Comparison of ENCODE assay signal across 9 cellular contexts in genomic region chr3:52253314-52254260, GRCh38. TPM values are rescaled to one million over a fixed set of nuclear protein-coding genes. Genes with fewer than 3 reads are reported as not detected.
DNase-seq lines count a peak whose midpoint lies in the region; ATAC-seq and TF ChIP-seq lines count a peak whose summit lies in the region.
"Had no signal": no experiment of that assay in that cellular context is flagged by ENCODE, and none has a peak within 500 bp of the region (broad histone marks: within the 10 kb centered on the region; RNA-seq: fewer than 3 reads in every experiment).

No MANE protein-coding gene starts in this region.

- TF ChIP-seq CTCF in RWPE2 (IDR thresholded peaks at IDR 0.05; ENCODE audit: poor library complexity, severe bottlenecking) (no peak), right lobe of liver (IDR thresholded peaks at IDR 0.05) (no peak), glutamatergic neuron (IDR thresholded peaks at IDR 0.05; ENCODE audit: partially characterized antibody, unreplicated experiment) (no peak)

- intact Hi-C loops in right lobe of liver (cut with DNase I) = no loop called here

- DNase-seq in RWPE2 (ENCODE audit: low spot score) (no peak), right lobe of liver (peak in 2 of 3 donors; percentile 45 to 61), glutamatergic neuron (no peak), NCI-H146 (lab: John Stamatoyannopoulos, UW) (no peak)
- DNase-seq in activated naive CD4-positive, alpha-beta T cell treated with anti-CD3 and anti-CD28 coated beads, Interleukin-2, amount 50 U/mL, for 16 hours = peak; percentile 84
- DNase-seq in stimulated activated CD8-positive, alpha-beta memory T cell treated with anti-CD3 and anti-CD28 coated beads, Interleukin-4, amount 100 ng/mL, for 24 hours (ENCODE audit: low read depth) = peak; percentile 76

- no peak for TF ChIP-seq POLR2A in right lobe of liver (IDR thresholded peaks at IDR 0.05)

- WGBS in right lobe of liver (ENCODE audit: insufficient coverage, low coverage, low lambda C conversion rate, missing lambda C conversion rate) = 39% methylated on average over 5 of the region's 11 CpGs

- H3K9me3 ChIP-seq in RWPE2 (ENCODE audit: severe bottlenecking) (no peaks in the 10 kb centered on the region), right lobe of liver (no peaks in the 10 kb centered on the region)

- no peak overlapping the region for H3K27ac ChIP-seq in RWPE2 (ENCODE audit: poor library complexity, severe bottlenecking)
- no peak overlapping the region for H3K27ac ChIP-seq in right lobe of liver

- H3K9me3 Mint-ChIP-seq in glutamatergic neuron (ENCODE audit: unreplicated experiment) = peaks cover 9% of the 10 kb centered on the region

- ATAC-seq in GM18858 (IDR thresholded peaks at IDR 0.05; ENCODE audit: unreplicated experiment) (peak; percentile 90), HG02981 (IDR thresholded peaks at IDR 0.05; ENCODE audit: unreplicated experiment) (peak; percentile 89), RWPE2 (ENCODE audit: low read depth) (peak; percentile 25; the same call in 2 of the 3 replicates), right lobe of liver (peak; percentile 59 to 70 (median 64))
- ATAC-seq: Panc1 had no signal

- H3K36me3 ChIP-seq in RWPE2 (ENCODE audit: low read depth) (peaks cover 64% of the 10 kb centered on the region), right lobe of liver (peaks cover 6 to 61% (median 37%) of the 10 kb centered on the region in 4 donors)

- H3K4me3 ChIP-seq in RWPE2 (ENCODE audit: severe bottlenecking) (no peak overlapping the region), right lobe of liver (no peak overlapping the region)

- H3K27me3 ChIP-seq in RWPE2 (ENCODE audit: insufficient read depth, poor library complexity, severe bottlenecking) (no peaks in the 10 kb centered on the region), right lobe of liver (no peaks in the 10 kb centered on the region)

- no peak overlapping the region for H3K27ac Mint-ChIP-seq in glutamatergic neuron (ENCODE audit: unreplicated experiment)

- no peaks in the 10 kb centered on the region for H3K4me1 Mint-ChIP-seq in glutamatergic neuron (ENCODE audit: low read depth, unreplicated experiment)

- H3K4me1 ChIP-seq in RWPE2 (ENCODE audit: insufficient read depth, poor library complexity, severe bottlenecking) (no peaks in the 10 kb centered on the region), right lobe of liver (no peaks in the 10 kb centered on the region)

- no peak overlapping the region for H3K4me3 Mint-ChIP-seq in glutamatergic neuron (ENCODE audit: unreplicated experiment)

- H3K27me3 Mint-ChIP-seq in glutamatergic neuron (ENCODE audit: unreplicated experiment) = peaks cover 2% of the 10 kb centered on the region

- no peaks in the 10 kb centered on the region for H3K36me3 Mint-ChIP-seq in glutamatergic neuron (ENCODE audit: unreplicated experiment)

RNA-seq across cellular contexts. Expression of gene PPM1M, which starts 8.0 kb away (rescaled TPM):
- total RNA-seq in right lobe of liver (1 to 10 TPM; 2.8 to 7.1 (median 4.5) TPM), glutamatergic neuron (ENCODE audit: unreplicated experiment) (7.8 TPM)

RNA-seq across cellular contexts. Expression of gene TWF2, which starts 14.6 kb away (rescaled TPM):
- 10 to 100 TPM; 12.9 to 34.4 (median 23.7) TPM for total RNA-seq in right lobe of liver
- 45.5 TPM for total RNA-seq in glutamatergic neuron (ENCODE audit: unreplicated experiment)

RNA-seq across cellular contexts. Expression of gene WDR82, which starts 24.9 kb away (rescaled TPM):
- total RNA-seq in right lobe of liver (10 to 100 TPM; 14.1 to 25.2 (median 20.7) TPM), glutamatergic neuron (ENCODE audit: unreplicated experiment) (118 TPM)

RNA-seq across cellular contexts. Expression of gene TLR9, which starts 28.1 kb away (rescaled TPM):
- total RNA-seq in right lobe of liver (under 1 TPM in 4 of 6 experiments, not detected in 2; 0.12 to 0.59 (median 0.24) TPM), glutamatergic neuron (ENCODE audit: unreplicated experiment) (0.37 TPM)

RNA-seq across cellular contexts. Expression of gene GLYCTK, which starts 34.0 kb away (rescaled TPM):
- total RNA-seq in right lobe of liver (100 to 1,000 TPM in 4 of 6 experiments, 10 to 100 TPM in 2; 75.1 to 320 (median 178) TPM), glutamatergic neuron (ENCODE audit: unreplicated experiment) (7.5 TPM)

Comparison
In these comparisons a context has a peak if more than half of its experiments do, and no peak if none do; other contexts are left out.
1. ATAC-seq: peak in every context shown above with its lines; median percentile 90 in GM18858; 89 in HG02981; 64 in right lobe of liver; 25 in RWPE2.
2. DNase-seq: peak in activated naive CD4-positive, alpha-beta T cell treated with anti-CD3 and anti-CD28 coated beads, Interleukin-2, amount 50 U/mL, for 16 hours (single experiment), right lobe of liver (2 of 3) and stimulated activated CD8-positive, alpha-beta memory T cell treated with anti-CD3 and anti-CD28 coated beads, Interleukin-4, amount 100 ng/mL, for 24 hours (single experiment); none in RWPE2 (single experiment), glutamatergic neuron (single experiment) and NCI-H146 (single experiment).